1 cellular context compared by ENCODE assay signal in the genomic region with DNA sequence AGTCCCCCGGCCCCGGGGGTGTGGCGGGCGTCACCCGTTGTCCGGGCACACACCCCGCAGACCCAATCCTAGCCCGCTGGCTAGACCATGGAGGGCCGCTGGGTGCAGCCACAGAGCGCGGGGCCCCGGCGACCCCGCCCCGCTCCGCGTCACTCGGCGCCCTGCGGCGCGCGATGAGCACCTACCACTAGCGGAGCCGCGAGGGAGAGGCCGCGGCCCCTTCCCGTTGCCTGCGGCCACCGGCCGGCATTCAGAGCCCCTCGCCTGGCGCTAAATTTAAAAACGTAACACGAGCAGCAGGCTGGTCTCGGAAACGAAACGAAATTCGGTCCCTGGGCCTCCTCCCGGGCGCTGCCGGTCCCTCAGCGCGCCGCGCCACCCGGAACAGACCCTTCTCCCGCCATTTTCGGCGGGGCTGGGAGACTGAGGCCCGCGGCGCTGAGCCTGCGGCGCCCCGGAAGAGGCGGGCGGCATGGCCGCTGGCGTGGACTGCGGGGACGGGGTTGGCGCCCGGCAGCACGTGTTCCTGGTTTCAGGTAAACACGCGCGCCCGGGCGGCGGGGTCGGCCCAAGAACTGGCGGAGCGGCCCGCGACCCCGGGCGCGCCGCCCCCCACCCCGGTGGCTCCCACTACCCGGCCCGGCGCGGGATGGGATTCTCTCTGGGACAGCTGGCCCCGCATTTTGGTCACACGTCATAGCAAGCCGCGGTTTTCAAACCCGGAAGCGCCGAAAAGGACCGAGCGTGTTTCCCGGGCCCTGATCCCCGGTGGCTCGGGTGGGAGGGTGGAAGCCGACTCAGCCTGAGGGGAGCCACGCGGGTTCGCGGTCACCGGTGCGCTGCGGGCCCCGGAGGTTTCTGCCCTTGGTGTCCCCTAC.
TF ChIP-seq lines count a peak whose summit lies in the region.

A gene with protein sequence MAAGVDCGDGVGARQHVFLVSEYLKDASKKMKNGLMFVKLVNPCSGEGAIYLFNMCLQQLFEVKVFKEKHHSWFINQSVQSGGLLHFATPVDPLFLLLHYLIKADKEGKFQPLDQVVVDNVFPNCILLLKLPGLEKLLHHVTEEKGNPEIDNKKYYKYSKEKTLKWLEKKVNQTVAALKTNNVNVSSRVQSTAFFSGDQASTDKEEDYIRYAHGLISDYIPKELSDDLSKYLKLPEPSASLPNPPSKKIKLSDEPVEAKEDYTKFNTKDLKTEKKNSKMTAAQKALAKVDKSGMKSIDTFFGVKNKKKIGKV (plus strand): TSS at position 187 of the 878 bp plus-strand sequence. CDS start 286 bp downstream, at position 473.

TF ChIP-seq in GM12878, 131 proteins besides CTCF, POLR2A, EP300 and RAD21 (continued from another document and continues in another):
- TF ChIP-seq RAD51 (IDR thresholded peaks at IDR 0.05) (no peak), MEF2B (IDR thresholded peaks at IDR 0.05; ENCODE audit: partially characterized antibody, poor library complexity, severe bottlenecking) (no peak), NR2C1 (IDR thresholded peaks at IDR 0.05) (0 out of 2 replicates have a peak, but pooled peaks have one; percentile 39), RELA (IDR thresholded peaks at IDR 0.05; ENCODE audit: borderline replicate concordance, partially characterized antibody) (peak; percentile 25), HDGF (IDR thresholded peaks at IDR 0.05) (no peak), ASH2L (IDR thresholded peaks at IDR 0.05; ENCODE audit: borderline replicate concordance, low read depth) (peak; percentile 85; the same call in 1 of the 2 replicates), YBX1 (IDR thresholded peaks at IDR 0.05) (no peak), CBX5 (IDR thresholded peaks at IDR 0.05; ENCODE audit: low read depth) (0 out of 2 replicates have a peak, but pooled peaks have one; percentile 19), CHD4 (IDR thresholded peaks at IDR 0.05) (no peak), ZNF274 (IDR thresholded peaks at IDR 0.05; ENCODE audit: insufficient read depth, insufficient read length) (no peak), PAX5 (IDR thresholded peaks at IDR 0.05; ENCODE audit: borderline replicate concordance, low read depth, low read length) (no peak), GABPA (IDR thresholded peaks at IDR 0.05; ENCODE audit: low read depth) (no peak), EGR1 (IDR thresholded peaks at IDR 0.05; ENCODE audit: borderline replicate concordance in 1 of 2, low read depth in 2 of 2, low read length in 2 of 2) (0 out of 3 replicates have a peak, but pooled peaks of 1 of the 2 experiments have one; percentile 32), ATF7 (IDR thresholded peaks at IDR 0.05; ENCODE audit: low read depth) (peak; percentile 68; the same call in 1 of the 2 replicates), SPI1 (IDR thresholded peaks at IDR 0.05; ENCODE audit: borderline replicate concordance, insufficient read depth, low read depth, low read length) (no peak)
- TF ChIP-seq, protein P1, sequence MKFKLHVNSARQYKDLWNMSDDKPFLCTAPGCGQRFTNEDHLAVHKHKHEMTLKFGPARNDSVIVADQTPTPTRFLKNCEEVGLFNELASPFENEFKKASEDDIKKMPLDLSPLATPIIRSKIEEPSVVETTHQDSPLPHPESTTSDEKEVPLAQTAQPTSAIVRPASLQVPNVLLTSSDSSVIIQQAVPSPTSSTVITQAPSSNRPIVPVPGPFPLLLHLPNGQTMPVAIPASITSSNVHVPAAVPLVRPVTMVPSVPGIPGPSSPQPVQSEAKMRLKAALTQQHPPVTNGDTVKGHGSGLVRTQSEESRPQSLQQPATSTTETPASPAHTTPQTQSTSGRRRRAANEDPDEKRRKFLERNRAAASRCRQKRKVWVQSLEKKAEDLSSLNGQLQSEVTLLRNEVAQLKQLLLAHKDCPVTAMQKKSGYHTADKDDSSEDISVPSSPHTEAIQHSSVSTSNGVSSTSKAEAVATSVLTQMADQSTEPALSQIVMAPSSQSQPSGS (IDR thresholded peaks at IDR 0.05; ENCODE audit: low read length) = no peak
- TF ChIP-seq, protein P2, sequence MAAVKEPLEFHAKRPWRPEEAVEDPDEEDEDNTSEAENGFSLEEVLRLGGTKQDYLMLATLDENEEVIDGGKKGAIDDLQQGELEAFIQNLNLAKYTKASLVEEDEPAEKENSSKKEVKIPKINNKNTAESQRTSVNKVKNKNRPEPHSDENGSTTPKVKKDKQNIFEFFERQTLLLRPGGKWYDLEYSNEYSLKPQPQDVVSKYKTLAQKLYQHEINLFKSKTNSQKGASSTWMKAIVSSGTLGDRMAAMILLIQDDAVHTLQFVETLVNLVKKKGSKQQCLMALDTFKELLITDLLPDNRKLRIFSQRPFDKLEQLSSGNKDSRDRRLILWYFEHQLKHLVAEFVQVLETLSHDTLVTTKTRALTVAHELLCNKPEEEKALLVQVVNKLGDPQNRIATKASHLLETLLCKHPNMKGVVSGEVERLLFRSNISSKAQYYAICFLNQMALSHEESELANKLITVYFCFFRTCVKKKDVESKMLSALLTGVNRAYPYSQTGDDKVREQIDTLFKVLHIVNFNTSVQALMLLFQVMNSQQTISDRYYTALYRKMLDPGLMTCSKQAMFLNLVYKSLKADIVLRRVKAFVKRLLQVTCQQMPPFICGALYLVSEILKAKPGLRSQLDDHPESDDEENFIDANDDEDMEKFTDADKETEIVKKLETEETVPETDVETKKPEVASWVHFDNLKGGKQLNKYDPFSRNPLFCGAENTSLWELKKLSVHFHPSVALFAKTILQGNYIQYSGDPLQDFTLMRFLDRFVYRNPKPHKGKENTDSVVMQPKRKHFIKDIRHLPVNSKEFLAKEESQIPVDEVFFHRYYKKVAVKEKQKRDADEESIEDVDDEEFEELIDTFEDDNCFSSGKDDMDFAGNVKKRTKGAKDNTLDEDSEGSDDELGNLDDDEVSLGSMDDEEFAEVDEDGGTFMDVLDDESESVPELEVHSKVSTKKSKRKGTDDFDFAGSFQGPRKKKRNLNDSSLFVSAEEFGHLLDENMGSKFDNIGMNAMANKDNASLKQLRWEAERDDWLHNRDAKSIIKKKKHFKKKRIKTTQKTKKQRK (IDR thresholded peaks at IDR 0.05; ENCODE audit: low read depth, low read length) = no peak
- TF ChIP-seq, protein P3, sequence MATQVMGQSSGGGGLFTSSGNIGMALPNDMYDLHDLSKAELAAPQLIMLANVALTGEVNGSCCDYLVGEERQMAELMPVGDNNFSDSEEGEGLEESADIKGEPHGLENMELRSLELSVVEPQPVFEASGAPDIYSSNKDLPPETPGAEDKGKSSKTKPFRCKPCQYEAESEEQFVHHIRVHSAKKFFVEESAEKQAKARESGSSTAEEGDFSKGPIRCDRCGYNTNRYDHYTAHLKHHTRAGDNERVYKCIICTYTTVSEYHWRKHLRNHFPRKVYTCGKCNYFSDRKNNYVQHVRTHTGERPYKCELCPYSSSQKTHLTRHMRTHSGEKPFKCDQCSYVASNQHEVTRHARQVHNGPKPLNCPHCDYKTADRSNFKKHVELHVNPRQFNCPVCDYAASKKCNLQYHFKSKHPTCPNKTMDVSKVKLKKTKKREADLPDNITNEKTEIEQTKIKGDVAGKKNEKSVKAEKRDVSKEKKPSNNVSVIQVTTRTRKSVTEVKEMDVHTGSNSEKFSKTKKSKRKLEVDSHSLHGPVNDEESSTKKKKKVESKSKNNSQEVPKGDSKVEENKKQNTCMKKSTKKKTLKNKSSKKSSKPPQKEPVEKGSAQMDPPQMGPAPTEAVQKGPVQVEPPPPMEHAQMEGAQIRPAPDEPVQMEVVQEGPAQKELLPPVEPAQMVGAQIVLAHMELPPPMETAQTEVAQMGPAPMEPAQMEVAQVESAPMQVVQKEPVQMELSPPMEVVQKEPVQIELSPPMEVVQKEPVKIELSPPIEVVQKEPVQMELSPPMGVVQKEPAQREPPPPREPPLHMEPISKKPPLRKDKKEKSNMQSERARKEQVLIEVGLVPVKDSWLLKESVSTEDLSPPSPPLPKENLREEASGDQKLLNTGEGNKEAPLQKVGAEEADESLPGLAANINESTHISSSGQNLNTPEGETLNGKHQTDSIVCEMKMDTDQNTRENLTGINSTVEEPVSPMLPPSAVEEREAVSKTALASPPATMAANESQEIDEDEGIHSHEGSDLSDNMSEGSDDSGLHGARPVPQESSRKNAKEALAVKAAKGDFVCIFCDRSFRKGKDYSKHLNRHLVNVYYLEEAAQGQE (IDR thresholded peaks at IDR 0.05; ENCODE audit: low read depth, low read length) = 0 out of 2 replicates have a peak, but pooled peaks have one; percentile 14
- TF ChIP-seq, protein P4, sequence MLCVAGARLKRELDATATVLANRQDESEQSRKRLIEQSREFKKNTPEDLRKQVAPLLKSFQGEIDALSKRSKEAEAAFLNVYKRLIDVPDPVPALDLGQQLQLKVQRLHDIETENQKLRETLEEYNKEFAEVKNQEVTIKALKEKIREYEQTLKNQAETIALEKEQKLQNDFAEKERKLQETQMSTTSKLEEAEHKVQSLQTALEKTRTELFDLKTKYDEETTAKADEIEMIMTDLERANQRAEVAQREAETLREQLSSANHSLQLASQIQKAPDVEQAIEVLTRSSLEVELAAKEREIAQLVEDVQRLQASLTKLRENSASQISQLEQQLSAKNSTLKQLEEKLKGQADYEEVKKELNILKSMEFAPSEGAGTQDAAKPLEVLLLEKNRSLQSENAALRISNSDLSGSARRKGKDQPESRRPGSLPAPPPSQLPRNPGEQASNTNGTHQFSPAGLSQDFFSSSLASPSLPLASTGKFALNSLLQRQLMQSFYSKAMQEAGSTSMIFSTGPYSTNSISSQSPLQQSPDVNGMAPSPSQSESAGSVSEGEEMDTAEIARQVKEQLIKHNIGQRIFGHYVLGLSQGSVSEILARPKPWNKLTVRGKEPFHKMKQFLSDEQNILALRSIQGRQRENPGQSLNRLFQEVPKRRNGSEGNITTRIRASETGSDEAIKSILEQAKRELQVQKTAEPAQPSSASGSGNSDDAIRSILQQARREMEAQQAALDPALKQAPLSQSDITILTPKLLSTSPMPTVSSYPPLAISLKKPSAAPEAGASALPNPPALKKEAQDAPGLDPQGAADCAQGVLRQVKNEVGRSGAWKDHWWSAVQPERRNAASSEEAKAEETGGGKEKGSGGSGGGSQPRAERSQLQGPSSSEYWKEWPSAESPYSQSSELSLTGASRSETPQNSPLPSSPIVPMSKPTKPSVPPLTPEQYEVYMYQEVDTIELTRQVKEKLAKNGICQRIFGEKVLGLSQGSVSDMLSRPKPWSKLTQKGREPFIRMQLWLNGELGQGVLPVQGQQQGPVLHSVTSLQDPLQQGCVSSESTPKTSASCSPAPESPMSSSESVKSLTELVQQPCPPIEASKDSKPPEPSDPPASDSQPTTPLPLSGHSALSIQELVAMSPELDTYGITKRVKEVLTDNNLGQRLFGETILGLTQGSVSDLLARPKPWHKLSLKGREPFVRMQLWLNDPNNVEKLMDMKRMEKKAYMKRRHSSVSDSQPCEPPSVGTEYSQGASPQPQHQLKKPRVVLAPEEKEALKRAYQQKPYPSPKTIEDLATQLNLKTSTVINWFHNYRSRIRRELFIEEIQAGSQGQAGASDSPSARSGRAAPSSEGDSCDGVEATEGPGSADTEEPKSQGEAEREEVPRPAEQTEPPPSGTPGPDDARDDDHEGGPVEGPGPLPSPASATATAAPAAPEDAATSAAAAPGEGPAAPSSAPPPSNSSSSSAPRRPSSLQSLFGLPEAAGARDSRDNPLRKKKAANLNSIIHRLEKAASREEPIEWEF (IDR thresholded peaks at IDR 0.05; ENCODE audit: insufficient replicate concordance, low read depth, low read length) = no peak
- TF ChIP-seq, protein P5, sequence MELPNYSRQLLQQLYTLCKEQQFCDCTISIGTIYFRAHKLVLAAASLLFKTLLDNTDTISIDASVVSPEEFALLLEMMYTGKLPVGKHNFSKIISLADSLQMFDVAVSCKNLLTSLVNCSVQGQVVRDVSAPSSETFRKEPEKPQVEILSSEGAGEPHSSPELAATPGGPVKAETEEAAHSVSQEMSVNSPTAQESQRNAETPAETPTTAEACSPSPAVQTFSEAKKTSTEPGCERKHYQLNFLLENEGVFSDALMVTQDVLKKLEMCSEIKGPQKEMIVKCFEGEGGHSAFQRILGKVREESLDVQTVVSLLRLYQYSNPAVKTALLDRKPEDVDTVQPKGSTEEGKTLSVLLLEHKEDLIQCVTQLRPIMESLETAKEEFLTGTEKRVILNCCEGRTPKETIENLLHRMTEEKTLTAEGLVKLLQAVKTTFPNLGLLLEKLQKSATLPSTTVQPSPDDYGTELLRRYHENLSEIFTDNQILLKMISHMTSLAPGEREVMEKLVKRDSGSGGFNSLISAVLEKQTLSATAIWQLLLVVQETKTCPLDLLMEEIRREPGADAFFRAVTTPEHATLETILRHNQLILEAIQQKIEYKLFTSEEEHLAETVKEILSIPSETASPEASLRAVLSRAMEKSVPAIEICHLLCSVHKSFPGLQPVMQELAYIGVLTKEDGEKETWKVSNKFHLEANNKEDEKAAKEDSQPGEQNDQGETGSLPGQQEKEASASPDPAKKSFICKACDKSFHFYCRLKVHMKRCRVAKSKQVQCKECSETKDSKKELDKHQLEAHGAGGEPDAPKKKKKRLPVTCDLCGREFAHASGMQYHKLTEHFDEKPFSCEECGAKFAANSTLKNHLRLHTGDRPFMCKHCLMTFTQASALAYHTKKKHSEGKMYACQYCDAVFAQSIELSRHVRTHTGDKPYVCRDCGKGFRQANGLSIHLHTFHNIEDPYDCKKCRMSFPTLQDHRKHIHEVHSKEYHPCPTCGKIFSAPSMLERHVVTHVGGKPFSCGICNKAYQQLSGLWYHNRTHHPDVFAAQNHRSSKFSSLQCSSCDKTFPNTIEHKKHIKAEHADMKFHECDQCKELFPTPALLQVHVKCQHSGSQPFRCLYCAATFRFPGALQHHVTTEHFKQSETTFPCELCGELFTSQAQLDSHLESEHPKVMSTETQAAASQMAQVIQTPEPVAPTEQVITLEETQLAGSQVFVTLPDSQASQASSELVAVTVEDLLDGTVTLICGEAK (IDR thresholded peaks at IDR 0.05; ENCODE audit: borderline replicate concordance) = no peak
- TF ChIP-seq, protein P6, sequence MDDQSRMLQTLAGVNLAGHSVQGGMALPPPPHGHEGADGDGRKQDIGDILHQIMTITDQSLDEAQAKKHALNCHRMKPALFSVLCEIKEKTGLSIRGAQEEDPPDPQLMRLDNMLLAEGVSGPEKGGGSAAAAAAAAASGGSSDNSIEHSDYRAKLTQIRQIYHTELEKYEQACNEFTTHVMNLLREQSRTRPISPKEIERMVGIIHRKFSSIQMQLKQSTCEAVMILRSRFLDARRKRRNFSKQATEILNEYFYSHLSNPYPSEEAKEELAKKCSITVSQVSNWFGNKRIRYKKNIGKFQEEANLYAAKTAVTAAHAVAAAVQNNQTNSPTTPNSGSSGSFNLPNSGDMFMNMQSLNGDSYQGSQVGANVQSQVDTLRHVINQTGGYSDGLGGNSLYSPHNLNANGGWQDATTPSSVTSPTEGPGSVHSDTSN (IDR thresholded peaks at IDR 0.05; ENCODE audit: insufficient replicate concordance, low read depth, low read length) = no peak
- TF ChIP-seq, protein P7, sequence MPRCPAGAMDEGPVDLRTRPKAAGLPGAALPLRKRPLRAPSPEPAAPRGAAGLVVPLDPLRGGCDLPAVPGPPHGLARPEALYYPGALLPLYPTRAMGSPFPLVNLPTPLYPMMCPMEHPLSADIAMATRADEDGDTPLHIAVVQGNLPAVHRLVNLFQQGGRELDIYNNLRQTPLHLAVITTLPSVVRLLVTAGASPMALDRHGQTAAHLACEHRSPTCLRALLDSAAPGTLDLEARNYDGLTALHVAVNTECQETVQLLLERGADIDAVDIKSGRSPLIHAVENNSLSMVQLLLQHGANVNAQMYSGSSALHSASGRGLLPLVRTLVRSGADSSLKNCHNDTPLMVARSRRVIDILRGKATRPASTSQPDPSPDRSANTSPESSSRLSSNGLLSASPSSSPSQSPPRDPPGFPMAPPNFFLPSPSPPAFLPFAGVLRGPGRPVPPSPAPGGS (IDR thresholded peaks at IDR 0.05; ENCODE audit: borderline replicate concordance, insufficient read depth, low read depth, low read length, poor library complexity, severe bottlenecking) = no peak
- TF ChIP-seq, protein P8, sequence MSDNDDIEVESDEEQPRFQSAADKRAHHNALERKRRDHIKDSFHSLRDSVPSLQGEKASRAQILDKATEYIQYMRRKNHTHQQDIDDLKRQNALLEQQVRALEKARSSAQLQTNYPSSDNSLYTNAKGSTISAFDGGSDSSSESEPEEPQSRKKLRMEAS (IDR thresholded peaks at IDR 0.05; ENCODE audit: low read depth, low read length) = peak; percentile 77; the same call in 1 of the 2 replicates
